Comparison of ENCODE assay signal across 1 cellular context in the genomic region with DNA sequence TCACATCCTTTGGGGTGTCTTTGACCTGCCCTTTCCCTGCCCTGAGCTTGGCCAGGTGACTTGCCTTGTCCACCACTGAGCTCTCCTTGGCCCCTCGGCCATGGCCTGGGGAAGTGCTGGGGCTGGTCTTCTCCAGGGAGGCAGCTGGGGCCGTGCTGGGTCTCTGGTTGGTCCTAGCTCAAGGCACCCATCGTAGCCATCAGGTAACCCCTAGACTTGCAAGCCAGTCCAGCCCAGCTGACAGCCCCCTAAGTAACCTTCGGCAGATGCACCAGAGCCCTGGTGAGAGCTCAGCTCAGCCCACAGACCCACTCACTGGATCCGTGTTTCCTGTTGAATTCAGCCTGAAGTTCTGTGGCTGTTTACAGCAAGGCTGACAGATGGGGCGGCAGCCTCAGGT.
TF ChIP-seq lines count a peak whose summit lies in the region.

No MANE protein-coding gene starts in this region.

TF ChIP-seq in SK-N-SH, 30 proteins besides CTCF, POLR2A, EP300 and RAD21:
- TF ChIP-seq, protein P1, sequence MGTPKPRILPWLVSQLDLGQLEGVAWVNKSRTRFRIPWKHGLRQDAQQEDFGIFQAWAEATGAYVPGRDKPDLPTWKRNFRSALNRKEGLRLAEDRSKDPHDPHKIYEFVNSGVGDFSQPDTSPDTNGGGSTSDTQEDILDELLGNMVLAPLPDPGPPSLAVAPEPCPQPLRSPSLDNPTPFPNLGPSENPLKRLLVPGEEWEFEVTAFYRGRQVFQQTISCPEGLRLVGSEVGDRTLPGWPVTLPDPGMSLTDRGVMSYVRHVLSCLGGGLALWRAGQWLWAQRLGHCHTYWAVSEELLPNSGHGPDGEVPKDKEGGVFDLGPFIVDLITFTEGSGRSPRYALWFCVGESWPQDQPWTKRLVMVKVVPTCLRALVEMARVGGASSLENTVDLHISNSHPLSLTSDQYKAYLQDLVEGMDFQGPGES (IDR thresholded peaks at IDR 0.05; ENCODE audit: low read depth, low read length): no peak
- no peak for TF ChIP-seq ELF1 (IDR thresholded peaks at IDR 0.05)
- TF ChIP-seq NRF1 (IDR thresholded peaks at IDR 0.05; ENCODE audit: low read depth, low read length): no peak
